In genomic region chr1:234699795-234700665, GRCh38 we compare ENCODE assay signal across 1 cellular context.
TF ChIP-seq lines count a peak whose summit lies in the region.

No MANE protein-coding gene starts in this region.

TF ChIP-seq in SK-N-SH, 30 proteins besides CTCF, POLR2A, EP300 and RAD21 (continued from another document):
- no peak for TF ChIP-seq REST (IDR thresholded peaks at IDR 0.05; ENCODE audit: low read depth, low read length)
- TF ChIP-seq, protein P1, sequence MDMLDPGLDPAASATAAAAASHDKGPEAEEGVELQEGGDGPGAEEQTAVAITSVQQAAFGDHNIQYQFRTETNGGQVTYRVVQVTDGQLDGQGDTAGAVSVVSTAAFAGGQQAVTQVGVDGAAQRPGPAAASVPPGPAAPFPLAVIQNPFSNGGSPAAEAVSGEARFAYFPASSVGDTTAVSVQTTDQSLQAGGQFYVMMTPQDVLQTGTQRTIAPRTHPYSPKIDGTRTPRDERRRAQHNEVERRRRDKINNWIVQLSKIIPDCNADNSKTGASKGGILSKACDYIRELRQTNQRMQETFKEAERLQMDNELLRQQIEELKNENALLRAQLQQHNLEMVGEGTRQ (IDR thresholded peaks at IDR 0.05; ENCODE audit: borderline replicate concordance, low read depth, low read length): no peak
- no peak for TF ChIP-seq FOXM1 (IDR thresholded peaks at IDR 0.05; ENCODE audit: low read depth)
